Comparison of ENCODE assay signal across 8 cellular contexts in the genomic region with DNA sequence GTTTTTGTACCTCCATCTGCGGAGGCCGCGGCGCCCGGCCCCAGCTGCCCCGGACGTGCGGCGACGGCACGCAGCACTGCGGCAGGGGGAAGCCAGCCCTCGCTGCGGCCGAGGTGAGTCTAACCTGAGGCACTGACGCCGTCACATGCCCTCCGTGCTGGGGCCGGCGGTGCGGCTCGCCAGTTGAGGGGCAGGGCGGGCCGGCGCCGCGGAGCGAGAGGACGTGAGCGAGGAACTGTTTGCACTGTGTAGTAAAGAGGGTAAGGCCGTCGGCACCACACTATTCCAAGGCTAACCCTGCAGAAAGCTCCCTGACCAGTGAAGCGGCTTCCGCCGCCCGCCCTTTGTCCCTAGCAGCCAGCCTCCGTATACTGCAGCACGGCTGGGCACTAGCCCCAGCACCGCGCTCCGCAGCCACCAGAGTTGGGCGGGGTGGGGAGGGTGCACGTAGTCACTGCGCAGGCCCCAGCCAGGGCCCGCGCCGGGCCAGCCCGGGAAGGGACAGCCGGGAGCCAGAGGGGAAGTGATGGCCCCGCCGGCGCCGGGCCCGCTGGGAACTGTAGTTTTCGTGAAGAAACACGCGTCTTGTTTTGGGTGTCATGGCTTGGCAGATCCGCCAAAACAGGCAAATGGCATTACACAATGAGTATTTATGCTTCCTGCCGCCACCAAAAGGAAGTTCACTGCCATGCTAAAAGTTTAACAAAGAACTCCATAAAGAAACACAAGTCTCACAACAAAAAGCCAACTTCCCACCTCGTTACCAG. TPM values are rescaled to one million over a fixed set of nuclear protein-coding genes. Genes with fewer than 3 reads are reported as not detected.
DNase-seq lines count a peak whose midpoint lies in the region; ATAC-seq and TF ChIP-seq lines count a peak whose summit lies in the region.

No MANE protein-coding gene starts in this region.

- TF ChIP-seq POLR2A in breast epithelium (IDR thresholded peaks at IDR 0.05), result peak; percentile 54

- no peaks in the 10 kb centered on the region for H3K9me3 ChIP-seq in breast epithelium

- H3K4me3 ChIP-seq in breast epithelium (peak overlapping the region; percentile 97 to 100 (median 98)), skin epidermis (peak overlapping the region; percentile 65 to 98 (median 90))

- intact Hi-C loops in breast epithelium (cut with DNase I; ENCODE audit: low total_unique reads), result no loop called here

- peaks cover 0 to 9% of the 10 kb centered on the region in 2 donors for H3K4me1 ChIP-seq in breast epithelium

- peak overlapping the region; percentile 100 for H3K27ac ChIP-seq in VCaP
- peak overlapping the region; percentile 100 for H3K27ac ChIP-seq in breast epithelium
- H3K27ac ChIP-seq in skin epidermis, result peak overlapping the region; percentile 91 to 100 (median 100)

- no peaks in the 10 kb centered on the region for H3K36me3 ChIP-seq in breast epithelium

- ATAC-seq in GM18870 (IDR thresholded peaks at IDR 0.05; ENCODE audit: unreplicated experiment), result peak; percentile 44
- peak; percentile 60 for ATAC-seq in HG03108 (IDR thresholded peaks at IDR 0.05; ENCODE audit: unreplicated experiment)

- DNase-seq in ACHN (peak; percentile 94), NCI-H2196 (lab: John Stamatoyannopoulos, UW; ENCODE audit: unreplicated experiment) (peak; percentile 99), breast epithelium (ENCODE audit: low spot score in 2 of 2) (peak; percentile 91 to 92), iPS-NIHi11 (ENCODE audit: low spot score) (peak; percentile 99)

- no peaks in the 10 kb centered on the region for H3K27me3 ChIP-seq in breast epithelium

- in situ Hi-C loops in ACHN (cut with HindIII; ENCODE audit: low pct_ligation_motif_present, low pct_unique_long_range_greater_than_20kb, low sequenced_read_pairs), result no loop called here

- TF ChIP-seq CTCF in VCaP (conservative IDR thresholded peaks at IDR 0.05) (peak; percentile 24), breast epithelium (IDR thresholded peaks at IDR 0.05) (peak; percentile 13 to 56 (median 39))

RNA-seq across cellular contexts. Expression of gene KANSL1, which starts 0.6 kb away (rescaled TPM):
- 100 to 1,000 TPM in 2 of 3 donors, 10 to 100 TPM in 1; 59.5 to 142 (median 111) TPM for total RNA-seq in breast epithelium

Comparison
In these comparisons a context has a peak if more than half of its experiments do, and no peak if none do; other contexts are left out.
1. Peak in every context shown above with its lines: DNase-seq, ATAC-seq, H3K4me3 ChIP-seq and H3K27ac ChIP-seq.